ENCODE assay signal across 1 cellular context in the genomic region with DNA sequence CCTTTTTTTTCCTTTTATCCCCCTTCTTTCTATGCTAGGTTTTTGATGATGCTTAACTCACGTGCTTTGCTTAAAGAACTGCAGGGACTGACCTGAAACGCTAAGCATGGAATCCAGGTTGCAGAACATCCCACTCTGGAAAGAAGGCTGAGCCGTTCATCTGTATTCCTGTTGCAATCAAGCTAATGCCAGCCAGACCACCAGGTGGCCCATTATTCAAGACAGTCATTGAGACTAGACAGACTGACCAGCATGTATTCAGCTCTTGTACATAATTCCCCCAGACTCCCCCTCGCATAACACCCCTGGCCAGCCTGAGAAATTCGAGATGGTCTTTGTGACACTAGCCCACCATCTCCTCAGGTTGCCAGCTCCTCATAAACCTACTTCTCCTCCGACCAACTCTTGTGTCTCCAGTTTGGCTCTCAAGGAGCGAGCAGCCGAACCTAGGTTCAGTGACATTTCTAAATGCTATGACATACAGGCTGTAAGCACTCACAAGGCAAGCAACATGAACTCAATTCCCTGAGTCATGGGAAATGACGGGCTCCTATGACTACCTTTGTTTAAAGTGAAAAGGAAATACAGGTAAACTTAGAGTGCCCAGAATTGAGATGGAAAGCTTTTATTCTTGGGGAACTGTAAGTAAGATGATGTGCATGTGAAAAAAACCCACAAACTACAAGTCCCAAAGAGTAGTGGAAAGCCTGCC.
TF ChIP-seq lines count a peak whose summit lies in the region.

No MANE protein-coding gene starts in this region.

TF ChIP-seq in Ishikawa, 13 proteins besides CTCF, POLR2A, EP300 and RAD21 (continued from another document):
- TF ChIP-seq, protein P1, sequence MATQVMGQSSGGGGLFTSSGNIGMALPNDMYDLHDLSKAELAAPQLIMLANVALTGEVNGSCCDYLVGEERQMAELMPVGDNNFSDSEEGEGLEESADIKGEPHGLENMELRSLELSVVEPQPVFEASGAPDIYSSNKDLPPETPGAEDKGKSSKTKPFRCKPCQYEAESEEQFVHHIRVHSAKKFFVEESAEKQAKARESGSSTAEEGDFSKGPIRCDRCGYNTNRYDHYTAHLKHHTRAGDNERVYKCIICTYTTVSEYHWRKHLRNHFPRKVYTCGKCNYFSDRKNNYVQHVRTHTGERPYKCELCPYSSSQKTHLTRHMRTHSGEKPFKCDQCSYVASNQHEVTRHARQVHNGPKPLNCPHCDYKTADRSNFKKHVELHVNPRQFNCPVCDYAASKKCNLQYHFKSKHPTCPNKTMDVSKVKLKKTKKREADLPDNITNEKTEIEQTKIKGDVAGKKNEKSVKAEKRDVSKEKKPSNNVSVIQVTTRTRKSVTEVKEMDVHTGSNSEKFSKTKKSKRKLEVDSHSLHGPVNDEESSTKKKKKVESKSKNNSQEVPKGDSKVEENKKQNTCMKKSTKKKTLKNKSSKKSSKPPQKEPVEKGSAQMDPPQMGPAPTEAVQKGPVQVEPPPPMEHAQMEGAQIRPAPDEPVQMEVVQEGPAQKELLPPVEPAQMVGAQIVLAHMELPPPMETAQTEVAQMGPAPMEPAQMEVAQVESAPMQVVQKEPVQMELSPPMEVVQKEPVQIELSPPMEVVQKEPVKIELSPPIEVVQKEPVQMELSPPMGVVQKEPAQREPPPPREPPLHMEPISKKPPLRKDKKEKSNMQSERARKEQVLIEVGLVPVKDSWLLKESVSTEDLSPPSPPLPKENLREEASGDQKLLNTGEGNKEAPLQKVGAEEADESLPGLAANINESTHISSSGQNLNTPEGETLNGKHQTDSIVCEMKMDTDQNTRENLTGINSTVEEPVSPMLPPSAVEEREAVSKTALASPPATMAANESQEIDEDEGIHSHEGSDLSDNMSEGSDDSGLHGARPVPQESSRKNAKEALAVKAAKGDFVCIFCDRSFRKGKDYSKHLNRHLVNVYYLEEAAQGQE (IDR thresholded peaks at IDR 0.05; ENCODE audit: low read depth), result no peak
- TF ChIP-seq TEAD4 (IDR thresholded peaks at IDR 0.05), result no peak
